18 cellular contexts compared by ENCODE assay signal in the genomic region with DNA sequence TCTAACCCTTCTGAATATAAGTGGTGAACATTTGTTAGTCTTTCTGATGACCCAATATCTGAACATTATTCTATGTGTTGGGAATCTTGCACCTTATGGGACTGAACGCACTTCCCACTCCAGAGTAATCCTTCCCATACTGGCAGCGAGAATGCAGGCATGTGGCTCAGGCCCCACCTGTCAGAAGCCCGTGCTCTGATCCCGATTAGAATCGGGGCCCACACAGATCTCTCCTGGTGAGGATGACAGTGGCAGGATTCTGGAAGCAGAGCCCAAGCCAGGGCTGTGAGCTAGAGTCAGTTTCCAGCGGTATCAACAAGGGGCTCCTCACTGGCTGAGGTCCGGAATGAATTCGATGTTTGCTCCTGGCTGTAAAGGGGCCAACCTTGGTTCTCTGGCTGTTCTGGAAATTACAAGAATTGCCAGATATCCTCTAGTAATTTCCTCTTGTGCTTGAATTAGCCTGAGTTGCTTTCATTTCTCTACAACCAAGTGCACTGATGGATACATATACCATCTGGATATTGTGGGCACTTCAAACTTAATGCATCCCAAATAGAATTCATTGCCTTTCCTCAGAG.
DNase-seq lines count a peak whose midpoint lies in the region; ATAC-seq and TF ChIP-seq lines count a peak whose summit lies in the region.
"Had no signal": no experiment of that assay in that cellular context is flagged by ENCODE, and none has a peak within 500 bp of the region (broad histone marks: within the 10 kb centered on the region; RNA-seq: fewer than 3 reads in every experiment).

No MANE protein-coding gene starts in this region.

- no peaks in the 10 kb centered on the region for H3K27me3 ChIP-seq in esophagus muscularis mucosa
- peaks cover 0 to 5% (median 0%) of the 10 kb centered on the region in 7 donors for H3K27me3 ChIP-seq in spleen (replicated peaks in 1 of 7)
- H3K27me3 ChIP-seq: BE2C had no signal

- intact Hi-C loops in Right ventricle myocardium superior (cut with DNase I) (no loop called here), Right ventricle myocardium inferior (cut with DNase I) (no loop called here), esophagus muscularis mucosa (cut with DNase I) (no loop called here), spleen (cut with DNase I; ENCODE audit: low total_unique reads) (no loop called here)

- H3K27ac ChIP-seq in esophagus muscularis mucosa (replicated peaks in 1 of 4) (peak overlapping the region in 3 of 4 donors; percentile 19 to 52 (median 41)), spleen (peak overlapping the region in 5 of 8 donors; percentile 20 to 54 (median 36))

- TF ChIP-seq POLR2A in esophagus muscularis mucosa (IDR thresholded peaks at IDR 0.05; ENCODE audit: low read depth) (no peak), spleen (IDR thresholded peaks at IDR 0.05) (no peak)

- TF ChIP-seq CTCF in esophagus muscularis mucosa (IDR thresholded peaks at IDR 0.05) = no peak
- no peak for TF ChIP-seq CTCF in spleen (IDR thresholded peaks at IDR 0.05 in 8 of 11, conservative IDR thresholded peaks at IDR 0.05 in 3 of 11)

- DNase-seq in Right ventricle myocardium superior (no peak), Right ventricle myocardium inferior (ENCODE audit: missing footprints) (no peak), NCI-H446 treated with DMSO at 0.1 percent for 48 hours (lab: John Stamatoyannopoulos, UW) (peak; percentile 30), esophagus muscularis mucosa (ENCODE audit: extremely low spot score) (no peak), spleen (no peak), superior temporal gyrus (ENCODE audit: extremely low spot score) (no peak)
- no peak for DNase-seq in activated effector memory CD4-positive, alpha-beta T cell treated with Interleukin-2 at 50 U/mL for 16 hours
- DNase-seq: BE2C; CD4-positive, CD25-positive, alpha-beta regulatory T cell; COR-L47; DMS153; GF-D8; H7; HFFc6; NCI-H1417 treated with DMSO at 0.1 percent for 48 hours; NCI-H2029 treated with DMSO at 0.1 percent for 48 hours; SHP77 had no signal

- H3K4me3 ChIP-seq in esophagus muscularis mucosa (no peak overlapping the region), spleen (no peak overlapping the region)
- H3K4me3 ChIP-seq: GM12878 had no signal

- TF ChIP-seq EP300 in esophagus muscularis mucosa (IDR thresholded peaks at IDR 0.05) = no peak

- WGBS in esophagus muscularis mucosa = 48% methylated on average over 3 of the region's 8 CpGs
- WGBS in spleen, 5 donors = 56 to 76% (median 67%) methylated on average over 8 of the region's 8 CpGs

- ATAC-seq in Right ventricle myocardium superior (ENCODE audit: poor library complexity) (peak; percentile 15), Right ventricle myocardium inferior (no peak)
- ATAC-seq: GM12878 had no signal

- H3K36me3 ChIP-seq in esophagus muscularis mucosa (no peaks in the 10 kb centered on the region), spleen (no peaks in the 10 kb centered on the region)
- H3K36me3 ChIP-seq: BE2C had no signal

- H3K9me3 ChIP-seq in esophagus muscularis mucosa = no peaks in the 10 kb centered on the region
- peaks cover 0 to 26% (median 3%) of the 10 kb centered on the region in 8 donors for H3K9me3 ChIP-seq in spleen
- H3K9me3 ChIP-seq: BE2C had no signal

- peaks cover 0 to 16% (median 6%) of the 10 kb centered on the region in 4 donors for H3K4me1 ChIP-seq in esophagus muscularis mucosa
- H3K4me1 ChIP-seq in spleen = peaks cover 0 to 16% (median 6%) of the 10 kb centered on the region in 6 donors
- H3K4me1 ChIP-seq: BE2C had no signal
